9 cellular contexts compared by ENCODE assay signal in genomic region chr16:30377050-30377811, GRCh38. TPM values are rescaled to one million over a fixed set of nuclear protein-coding genes. Genes with fewer than 3 reads are reported as not detected.
DNase-seq lines count a peak whose midpoint lies in the region; ATAC-seq, FAIRE-seq and TF ChIP-seq lines count a peak whose summit lies in the region.
"Had no signal": no experiment of that assay in that cellular context is flagged by ENCODE, and none has a peak within 500 bp of the region (broad histone marks: within the 10 kb centered on the region; RNA-seq: fewer than 3 reads in every experiment).

No MANE protein-coding gene starts in this region.

- peak; percentile 58 for FAIRE-seq in GM19239 (lab: Jason Lieb, UNC)

- TF ChIP-seq POLR2A in esophagus muscularis mucosa (IDR thresholded peaks at IDR 0.05; ENCODE audit: low read depth) = no peak

- peaks cover 13 to 28% (median 27%) of the 10 kb centered on the region in 4 donors for H3K4me1 ChIP-seq in esophagus muscularis mucosa
- peaks cover 9% of the 10 kb centered on the region for H3K4me1 ChIP-seq in rectal smooth muscle tissue (ENCODE audit: control insufficient read depth, insufficient read depth, low read length)

- H3K9me3 ChIP-seq in esophagus muscularis mucosa = no peaks in the 10 kb centered on the region

- H3K27ac ChIP-seq in RWPE1 = peak overlapping the region; percentile 99
- peak overlapping the region; percentile 98 to 100 (median 99) for H3K27ac ChIP-seq in esophagus muscularis mucosa (replicated peaks in 1 of 4)
- peak overlapping the region; percentile 100 for H3K27ac ChIP-seq in rectal smooth muscle tissue (ENCODE audit: low read depth, low read length)

- H3K27me3 ChIP-seq in esophagus muscularis mucosa (no peaks in the 10 kb centered on the region), rectal smooth muscle tissue (ENCODE audit: control insufficient read depth, insufficient read depth, low read length) (no peaks in the 10 kb centered on the region)

- peak overlapping the region; percentile 42 for H3K9ac ChIP-seq in rectal smooth muscle tissue (ENCODE audit: low read length)

- ATAC-seq in HG02938 (IDR thresholded peaks at IDR 0.05; ENCODE audit: unreplicated experiment) = no peak

- no peaks in the 10 kb centered on the region for H3K36me3 ChIP-seq in esophagus muscularis mucosa
- H3K36me3 ChIP-seq in rectal smooth muscle tissue (ENCODE audit: control insufficient read depth, insufficient read depth, low read length) = no peaks in the 10 kb centered on the region

- DNase-seq in GM19239 (ENCODE audit: insufficient read length, low spot score) = no peak
- no peak for DNase-seq in RWPE1 (ENCODE audit: low spot score)
- DNase-seq in esophagus muscularis mucosa (ENCODE audit: extremely low spot score) = no peak
- no peak for DNase-seq in NCI-H2196 treated with DMSO at 0.1 percent for 48 hours (lab: John Stamatoyannopoulos, UW; ENCODE audit: unreplicated experiment)
- DNase-seq in dermis blood vessel endothelial cell = no peak
- DNase-seq in HK-2 (ENCODE audit: unreplicated experiment) = no peak

- H3K4me3 ChIP-seq in esophagus muscularis mucosa (peak overlapping the region; percentile 68 to 79 (median 71)), rectal smooth muscle tissue (ENCODE audit: low read length) (peak overlapping the region; percentile 74)

- CTCF ChIA-PET in RWPE1 (lab: Yijun Ruan, JAX) = no interaction called here

- TF ChIP-seq EP300 in esophagus muscularis mucosa (IDR thresholded peaks at IDR 0.05) = no peak

- intact Hi-C loops in esophagus muscularis mucosa (cut with DNase I) = no loop called here

- 46% methylated on average over 25 of the region's 29 CpGs for WGBS in esophagus muscularis mucosa

- POLR2A ChIA-PET in RWPE1 (lab: Yijun Ruan, JAX; ENCODE audit: low non-redundant PET) = no interaction called here

- TF ChIP-seq CTCF in RWPE1 (conservative IDR thresholded peaks at IDR 0.05; ENCODE audit: low read depth) (no peak), esophagus muscularis mucosa (IDR thresholded peaks at IDR 0.05) (no peak)

RNA-seq across cellular contexts. Expression of gene MYL11, which starts 2.6 kb away (rescaled TPM):
- total RNA-seq in esophagus muscularis mucosa (not detected), dermis blood vessel endothelial cell (not detected in 2 replicates)
- total RNA-seq: subcutaneous adipose tissue had no signal

RNA-seq across cellular contexts. Expression of gene SEPTIN1, which starts 5.1 kb away (rescaled TPM):
- total RNA-seq in esophagus muscularis mucosa (1 to 10 TPM in 2 of 4 donors, under 1 TPM in 2; 0.86 to 2.5 (median 1.4) TPM), dermis blood vessel endothelial cell (not detected in 2 replicates)

RNA-seq across cellular contexts. Expression of gene TBC1D10B, which starts 6.9 kb away (rescaled TPM):
- total RNA-seq in esophagus muscularis mucosa (10 to 100 TPM; 21.2 to 41.5 (median 29.4) TPM), dermis blood vessel endothelial cell (37.4 and 57.4 TPM in 2 replicates)

RNA-seq across cellular contexts. Expression of gene ZNF48, which starts 18.0 kb away (rescaled TPM):
- total RNA-seq in esophagus muscularis mucosa = 10 to 100 TPM in 3 of 4 donors, 1 to 10 TPM in 1; 8.3 to 17.6 (median 12.8) TPM
- 16.5 and 20.1 TPM in 2 replicates for total RNA-seq in dermis blood vessel endothelial cell

RNA-seq across cellular contexts. Expression of gene CD2BP2, which starts 22.1 kb away (rescaled TPM):
- total RNA-seq in esophagus muscularis mucosa = 10 to 100 TPM; 24.9 to 63.9 (median 41.8) TPM
- total RNA-seq in dermis blood vessel endothelial cell = 44.4 and 50.4 TPM in 2 replicates
